ENCODE assay signal across 8 cellular contexts in the genomic region with DNA sequence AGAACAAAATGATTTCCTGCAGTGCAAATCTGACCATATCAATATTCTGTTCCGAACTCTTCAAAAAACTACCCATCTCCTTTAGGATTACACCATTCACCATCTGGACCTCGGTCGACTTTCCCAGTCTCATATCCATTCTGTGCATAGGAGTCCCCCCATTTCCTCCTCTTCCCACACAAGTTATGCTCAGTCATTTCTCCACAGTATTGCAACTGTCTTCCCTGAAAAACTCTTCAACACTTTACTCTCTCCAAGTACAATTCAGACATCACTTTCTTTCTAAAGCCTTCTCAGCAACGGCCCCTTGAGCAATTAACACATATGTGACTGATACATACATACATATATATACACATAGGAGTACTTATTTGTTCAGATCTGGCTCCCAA. TPM values are rescaled to one million over a fixed set of nuclear protein-coding genes. Genes with fewer than 3 reads are reported as not detected.
DNase-seq lines count a peak whose midpoint lies in the region; ATAC-seq and TF ChIP-seq lines count a peak whose summit lies in the region.
"Had no signal": no experiment of that assay in that cellular context is flagged by ENCODE, and none has a peak within 500 bp of the region (broad histone marks: within the 10 kb centered on the region; RNA-seq: fewer than 3 reads in every experiment).

No MANE protein-coding gene starts in this region.

- no peaks in the 10 kb centered on the region for H3K36me3 ChIP-seq in cardiac muscle cell
- H3K36me3 ChIP-seq in iPS DF 6.9 (ENCODE audit: control insufficient read depth, insufficient read depth, low read length) = no peaks in the 10 kb centered on the region
- H3K36me3 ChIP-seq in upper lobe of right lung = peaks cover 3% of the 10 kb centered on the region

- H3K27ac ChIP-seq in cardiac muscle cell (peak overlapping the region; percentile 96), iPS DF 6.9 (ENCODE audit: low read length) (no peak overlapping the region), upper lobe of right lung (peak overlapping the region; percentile 81)

- DNase-seq in cardiac muscle cell (ENCODE audit: low read depth in 1 of 2, low spot score in 1 of 2) = no peak
- no peak for DNase-seq in Right ventricle myocardium superior
- no peak for DNase-seq in iPS DF 6.9 (ENCODE audit: low read depth, low spot score)
- DNase-seq in upper lobe of right lung = no peak
- no peak for DNase-seq in OCI-M1 (lab: John Stamatoyannopoulos, UW)
- DNase-seq: activated naive CD4-positive, alpha-beta T cell treated with anti-CD3 and anti-CD28 coated beads, Interleukin-2, amount 50 U/mL, for 16 hours; NCI-H748 treated with DMSO at 0.1 percent for 48 hours had no signal

- H3K27me3 ChIP-seq in cardiac muscle cell = no peaks in the 10 kb centered on the region
- no peaks in the 10 kb centered on the region for H3K27me3 ChIP-seq in iPS DF 6.9 (ENCODE audit: control insufficient read depth, insufficient read depth, low read length)
- no peaks in the 10 kb centered on the region for H3K27me3 ChIP-seq in upper lobe of right lung

- H3K4me1 ChIP-seq in cardiac muscle cell (ENCODE audit: low read depth) (peaks cover 18% of the 10 kb centered on the region), iPS DF 6.9 (ENCODE audit: control insufficient read depth, insufficient read depth, low read length) (no peaks in the 10 kb centered on the region), upper lobe of right lung (peaks cover 24% of the 10 kb centered on the region)

- no peak for ATAC-seq in Right ventricle myocardium superior (ENCODE audit: poor library complexity)
- ATAC-seq in upper lobe of right lung = no peak
- ATAC-seq in HG03460 (IDR thresholded peaks at IDR 0.05; ENCODE audit: unreplicated experiment) = no peak

- intact Hi-C loops in Right ventricle myocardium superior (cut with DNase I) = no loop called here
- intact Hi-C loops in upper lobe of right lung (cut with DNase I) = no loop called here

- TF ChIP-seq CTCF in cardiac muscle cell (IDR thresholded peaks at IDR 0.05; ENCODE audit: low read depth, low read length) = no peak
- TF ChIP-seq CTCF in upper lobe of right lung (IDR thresholded peaks at IDR 0.05) = no peak

- H3K9me3 ChIP-seq in cardiac muscle cell (ENCODE audit: low read depth) (no peaks in the 10 kb centered on the region), iPS DF 6.9 (ENCODE audit: control insufficient read depth, insufficient read depth, low read length) (no peaks in the 10 kb centered on the region), upper lobe of right lung (no peaks in the 10 kb centered on the region)

- WGBS in iPS DF 6.9 (ENCODE audit: insufficient coverage, insufficient read length) = no CpG with 5 or more reads among the region's 4 CpGs

- H3K4me3 ChIP-seq in cardiac muscle cell (peak overlapping the region; percentile 95), iPS DF 6.9 (ENCODE audit: low read length) (peak overlapping the region; percentile 91; the same call in 1 of the 2 replicates), upper lobe of right lung (peak overlapping the region; percentile 87)

RNA-seq across cellular contexts. Expression of a gene that starts 0.8 kb away (rescaled TPM):
- total RNA-seq in cardiac muscle cell (5.0 and 8.1 TPM in 2 replicates), Right ventricle myocardium superior (4.7 TPM), upper lobe of right lung (8.2 TPM)
- polyA plus RNA-seq in cardiac muscle cell = 3.3 and 10.0 TPM in 2 replicates

RNA-seq across cellular contexts. Expression of a gene that starts 10.3 kb away (rescaled TPM):
- total RNA-seq in cardiac muscle cell (29.8 and 44.4 TPM in 2 replicates), Right ventricle myocardium superior (43.1 TPM), upper lobe of right lung (58.6 TPM)
- 37.4 and 39.4 TPM in 2 replicates for polyA plus RNA-seq in cardiac muscle cell

RNA-seq across cellular contexts. Expression of a gene that starts 17.4 kb away (rescaled TPM):
- total RNA-seq in cardiac muscle cell = 5.4 and 6.0 TPM in 2 replicates
- polyA plus RNA-seq in cardiac muscle cell = 2.5 and 4.5 TPM in 2 replicates
- 4.5 TPM for total RNA-seq in Right ventricle myocardium superior
- 8.0 TPM for total RNA-seq in upper lobe of right lung

RNA-seq across cellular contexts. Expression of a gene that starts 25.4 kb away (rescaled TPM):
- total RNA-seq in cardiac muscle cell (48.9 and 57.7 TPM in 2 replicates), Right ventricle myocardium superior (33.8 TPM), upper lobe of right lung (44.3 TPM)
- polyA plus RNA-seq in cardiac muscle cell = 31.1 and 37.7 TPM in 2 replicates
